In genomic region chr1:89959719-89960118, GRCh38 we compare ENCODE assay signal across 20 cellular contexts.
"Had no signal": no experiment of that assay in that cellular context is flagged by ENCODE, and none has a peak within 500 bp of the region (broad histone marks: within the 10 kb centered on the region; RNA-seq: fewer than 3 reads in every experiment).

No MANE protein-coding gene starts in this region.

- DNase-seq: dermis blood vessel endothelial cell; effector memory CD4-positive, alpha-beta T cell; esophagus squamous epithelium; hypothalamus; kidney; left cardiac atrium; left lung; naive thymus-derived CD8-positive, alpha-beta T cell; nephron progenitor cell; nucleus accumbens; right cardiac atrium; sigmoid colon; stimulated activated CD4-positive, alpha-beta T cell treated with anti-CD3 and anti-CD28 coated beads, Interleukin-15, amount 100 ng/mL, for 24 hours; stimulated activated CD4-positive, alpha-beta T cell treated with anti-CD3 and anti-CD28 coated beads, Interleukin-2, amount 100 ng/mL, for 48 hours; stimulated activated naive B cell treated with anti-CD40 and anti-IgM and Interleukin-4, amounts not matched to agents 10 μg/mL and 1 μg/mL and 100 μg/mL, for 72 hours; trophoblast cell had no signal

- ATAC-seq: left cardiac atrium; left lung; naive thymus-derived CD8-positive, alpha-beta T cell; right cardiac atrium; stimulated activated naive B cell treated with anti-CD40 and anti-IgM and Interleukin-4, amounts not matched to agents 10 μg/mL and 1 μg/mL and 100 μg/mL, for 72 hours had no signal

- H3K27me3 Mint-ChIP-seq: naive thymus-derived CD8-positive, alpha-beta T cell; stimulated activated naive B cell treated with anti-CD40 and anti-IgM and Interleukin-4, amounts not matched to agents 10 μg/mL and 1 μg/mL and 100 μg/mL, for 72 hours; stimulated activated naive CD8-positive, alpha-beta T cell treated with anti-CD3 and anti-CD28 coated beads, Interleukin-15, Interleukin-2, amounts not matched to agents 100 ng/mL and 50 ng/mL, for 24 hours had no signal

- H3K4me1 ChIP-seq: left lung, prostate gland, vagina had no signal

- H3K36me3 Mint-ChIP-seq: naive thymus-derived CD8-positive, alpha-beta T cell had no signal

- H3K36me3 ChIP-seq: esophagus squamous epithelium, left lung, prostate gland, sigmoid colon, vagina had no signal

- H3K27ac ChIP-seq: coronary artery, esophagus squamous epithelium, left lung, prostate gland, sigmoid colon, vagina had no signal

- H3K27ac Mint-ChIP-seq: nephron progenitor cell; stimulated activated naive B cell treated with anti-CD40 and anti-IgM and Interleukin-4, amounts not matched to agents 10 μg/mL and 1 μg/mL and 100 μg/mL, for 72 hours; stimulated activated naive CD8-positive, alpha-beta T cell treated with anti-CD3 and anti-CD28 coated beads, Interleukin-15, Interleukin-2, amounts not matched to agents 100 ng/mL and 50 ng/mL, for 24 hours had no signal

- H3K27me3 ChIP-seq: esophagus squamous epithelium, left lung, sigmoid colon, vagina had no signal

- H3K4me3 Mint-ChIP-seq: nephron progenitor cell; stimulated activated naive B cell treated with anti-CD40 and anti-IgM and Interleukin-4, amounts not matched to agents 10 μg/mL and 1 μg/mL and 100 μg/mL, for 72 hours; stimulated activated naive CD8-positive, alpha-beta T cell treated with anti-CD3 and anti-CD28 coated beads, Interleukin-15, Interleukin-2, amounts not matched to agents 100 ng/mL and 50 ng/mL, for 24 hours had no signal

- H3K9me3 ChIP-seq: esophagus squamous epithelium, left lung, prostate gland, sigmoid colon, vagina had no signal

- H3K4me3 ChIP-seq: coronary artery, esophagus squamous epithelium, left lung, prostate gland, sigmoid colon, vagina had no signal
